ENCODE assay signal across 10 cellular contexts in genomic region chr17:27529230-27529796, GRCh38.
A peak's percentile ranks its signal among the peaks of the same experiment; 100 is the strongest.
DNase-seq lines count a peak whose midpoint lies in the region; ATAC-seq, FAIRE-seq and TF ChIP-seq lines count a peak whose summit lies in the region.
"Had no signal": no experiment of that assay in that cellular context is flagged by ENCODE, and none has a peak within 500 bp of the region (broad histone marks: within the 10 kb centered on the region; RNA-seq: fewer than 3 reads in every experiment).

No MANE protein-coding gene starts in this region.

- TF ChIP-seq CTCF in astrocyte (IDR thresholded peaks at IDR 0.05; ENCODE audit: insufficient read depth, low read depth, low read length) = no peak

- no peak overlapping the region for H2AK5ac ChIP-seq in trophoblast cell (ENCODE audit: low read length)

- H3K4me1 Mint-ChIP-seq in astrocyte (ENCODE audit: low read depth, unreplicated experiment) = peaks cover 65% of the 10 kb centered on the region

- H4K12ac ChIP-seq in trophoblast cell (ENCODE audit: low read depth, low read length) = no peak overlapping the region

- FAIRE-seq in astrocyte (lab: Jason Lieb, UNC) = no peak

- H3K4me3 Mint-ChIP-seq in astrocyte (ENCODE audit: unreplicated experiment) = no peak overlapping the region

- H3K36me3 ChIP-seq in astrocyte (ENCODE audit: insufficient read depth, low read length) = no peaks in the 10 kb centered on the region
- H3K36me3 ChIP-seq in trophoblast cell (ENCODE audit: control insufficient read depth in 1 of 2, insufficient read depth in 2 of 2, low read length in 2 of 2) = no peaks in the 10 kb centered on the region

- no peak overlapping the region for H3K23ac ChIP-seq in trophoblast cell (ENCODE audit: low read length)

- no peaks in the 10 kb centered on the region for H3K9me3 ChIP-seq in astrocyte (ENCODE audit: insufficient read depth, low read depth, low read length)
- no peaks in the 10 kb centered on the region for H3K9me3 ChIP-seq in trophoblast cell (ENCODE audit: insufficient read depth, low read depth, low read length)

- no peaks in the 10 kb centered on the region for H3K9me3 Mint-ChIP-seq in astrocyte (ENCODE audit: unreplicated experiment)

- no CpG with 5 or more reads among the region's 7 CpGs for WGBS in trophoblast cell (ENCODE audit: extremely low coverage, insufficient coverage, insufficient read length)

- H3K18ac ChIP-seq in trophoblast cell (ENCODE audit: low read length) = no peak overlapping the region

- no peaks in the 10 kb centered on the region for H3K27me3 Mint-ChIP-seq in astrocyte (ENCODE audit: low read depth, unreplicated experiment)

- no peak overlapping the region for H2BK5ac ChIP-seq in trophoblast cell (ENCODE audit: low read depth, low read length, poor library complexity)

- H3K9ac ChIP-seq in astrocyte (ENCODE audit: low read length) (no peak overlapping the region), trophoblast cell (ENCODE audit: low read length) (no peak overlapping the region)

- H3K4me1 ChIP-seq in astrocyte (ENCODE audit: insufficient read depth, low read length) = peaks cover 16% of the 10 kb centered on the region
- H3K4me1 ChIP-seq in trophoblast cell (ENCODE audit: control insufficient read depth in 1 of 2, insufficient read depth in 2 of 2, low read length in 2 of 2) = peaks cover 26 to 35% of the 10 kb centered on the region in 2 experiments

- peaks cover 52% of the 10 kb centered on the region for H4K20me1 ChIP-seq in astrocyte (ENCODE audit: insufficient read depth, low read length)

- DNase-seq in DMS153 (lab: John Stamatoyannopoulos, UW) = peak; percentile 50
- DNase-seq in DMS153 treated with DMSO at 0.1 percent for 48 hours (lab: John Stamatoyannopoulos, UW; ENCODE audit: unreplicated experiment) = no peak
- DNase-seq in NCI-H146 treated with DMSO at 0.1 percent for 48 hours (lab: John Stamatoyannopoulos, UW; ENCODE audit: unreplicated experiment) = peak; percentile 69
- peak; percentile 53 for DNase-seq in astrocyte (ENCODE audit: low read depth)
- peak in 1 of 2 donors; percentile 61 for DNase-seq in trophoblast cell
- DNase-seq in activated CD4-positive, CD25-positive, alpha-beta regulatory T cell treated with anti-CD3 and anti-CD28 coated beads, Interleukin-2, amount 50 U/mL, for 72 hours = no peak
- DNase-seq: right cardiac atrium had no signal

- H3K27me3 ChIP-seq in astrocyte (ENCODE audit: insufficient read depth, low read length) (no peaks in the 10 kb centered on the region), trophoblast cell (ENCODE audit: insufficient read depth, low read length) (no peaks in the 10 kb centered on the region)

- peak overlapping the region; percentile 70 for H3K4ac ChIP-seq in trophoblast cell (ENCODE audit: low read depth, low read length)

- no peak for ATAC-seq in GM21447 (IDR thresholded peaks at IDR 0.05; ENCODE audit: unreplicated experiment)
- ATAC-seq in HG02840 (IDR thresholded peaks at IDR 0.05; ENCODE audit: low FRiP score, unreplicated experiment) = no peak

- H3K27ac ChIP-seq in astrocyte (ENCODE audit: low read depth, low read length) (no peak overlapping the region), trophoblast cell (ENCODE audit: low read depth, low read length) (no peak overlapping the region)
- H3K27ac ChIP-seq: 22Rv1 had no signal

- no peak overlapping the region for H3K14ac ChIP-seq in trophoblast cell (ENCODE audit: low read length)

- H3K4me3 ChIP-seq in astrocyte (ENCODE audit: insufficient read depth, low read depth, low read length) (no peak overlapping the region), trophoblast cell (ENCODE audit: low read depth, low read length) (no peak overlapping the region)

- H3K27ac Mint-ChIP-seq in astrocyte (ENCODE audit: unreplicated experiment) = peak overlapping the region; percentile 96

- no peak overlapping the region for H2AFZ ChIP-seq in astrocyte (ENCODE audit: low read depth, low read length)
- H2AFZ ChIP-seq in trophoblast cell (ENCODE audit: insufficient read depth, low read length, poor library complexity) = no peak overlapping the region

- H3K79me1 ChIP-seq in trophoblast cell (ENCODE audit: low read length) = peaks cover 11% of the 10 kb centered on the region

- H4K91ac ChIP-seq in trophoblast cell (ENCODE audit: low read depth, low read length) = no peak overlapping the region

- H2BK12ac ChIP-seq in trophoblast cell (ENCODE audit: low read length) = peak overlapping the region; percentile 35

- no peak overlapping the region for H4K8ac ChIP-seq in trophoblast cell (ENCODE audit: low read depth, low read length)

- H3K36me3 Mint-ChIP-seq in astrocyte (ENCODE audit: low read depth, unreplicated experiment) = peaks cover 12% of the 10 kb centered on the region

- H3K4me2 ChIP-seq in astrocyte (ENCODE audit: low read length) (no peak overlapping the region), trophoblast cell (ENCODE audit: low read length) (no peak overlapping the region)

- H2BK120ac ChIP-seq in trophoblast cell (ENCODE audit: insufficient read depth, low read length, poor library complexity) = no peak overlapping the region

- H3K79me2 ChIP-seq in astrocyte (ENCODE audit: insufficient read depth, low read length) (peaks cover 73% of the 10 kb centered on the region), trophoblast cell (ENCODE audit: control insufficient read depth, insufficient read depth, low read length, poor library complexity) (peaks cover 2% of the 10 kb centered on the region)

Comparison
In these comparisons a context has a peak if more than half of its experiments do, and no peak if none do; other contexts are left out.
1. DNase-seq: peak in DMS153 (single experiment), NCI-H146 treated with DMSO at 0.1 percent for 48 hours (single experiment) and astrocyte (single experiment); none in DMS153 treated with DMSO at 0.1 percent for 48 hours (single experiment) and activated CD4-positive, CD25-positive, alpha-beta regulatory T cell treated with anti-CD3 and anti-CD28 coated beads, Interleukin-2, amount 50 U/mL, for 72 hours (single experiment).